ENCODE assay signal across 18 cellular contexts in the genomic region with DNA sequence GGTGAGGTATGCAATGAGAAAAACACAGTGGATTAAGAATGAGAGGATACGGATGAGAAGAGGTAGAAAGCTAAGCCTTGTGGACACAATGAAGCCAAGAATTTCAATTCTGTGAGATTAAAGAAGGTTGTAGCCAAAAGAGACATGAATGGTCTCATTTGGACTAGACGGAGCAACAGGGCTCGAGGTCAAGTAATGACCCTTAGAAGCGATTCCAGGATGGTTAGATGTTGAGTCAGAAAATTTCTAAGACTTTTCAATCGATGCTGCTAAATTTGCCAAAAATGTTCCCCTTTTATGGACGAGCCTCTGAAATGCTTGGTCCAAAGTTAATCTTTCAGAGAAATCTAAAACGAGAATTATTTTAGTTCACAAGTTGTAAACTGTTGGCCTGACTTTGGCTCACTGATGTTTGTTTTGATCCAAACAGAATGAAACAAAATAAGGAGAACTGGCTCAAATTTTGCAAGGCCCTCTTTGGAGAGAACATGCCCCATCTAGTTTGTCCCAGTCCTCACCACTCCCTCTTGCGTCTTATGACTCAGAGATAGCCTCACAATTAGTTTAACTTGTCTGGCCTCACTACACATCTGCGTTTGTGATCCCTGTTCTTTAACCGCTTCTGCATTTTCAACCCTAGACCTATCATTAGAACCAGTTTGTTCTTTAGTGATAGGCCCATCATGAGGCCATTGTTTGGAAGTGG.
DNase-seq lines count a peak whose midpoint lies in the region; ATAC-seq and TF ChIP-seq lines count a peak whose summit lies in the region.
"Had no signal": no experiment of that assay in that cellular context is flagged by ENCODE, and none has a peak within 500 bp of the region (broad histone marks: within the 10 kb centered on the region; RNA-seq: fewer than 3 reads in every experiment).

No MANE protein-coding gene starts in this region.

- no peak overlapping the region for H3K4me3 ChIP-seq in body of pancreas
- no peak overlapping the region for H3K4me3 ChIP-seq in fibroblast of mammary gland (ENCODE audit: control insufficient read depth, low read depth, low read length)
- no peak overlapping the region for H3K4me3 ChIP-seq in mucosa of descending colon
- H3K4me3 ChIP-seq in uterus: no peak overlapping the region

- TF ChIP-seq POLR2A in body of pancreas (IDR thresholded peaks at IDR 0.05) (no peak), uterus (IDR thresholded peaks at IDR 0.05) (no peak)

- intact Hi-C loops in body of pancreas (cut with DNase I): no loop called here
- intact Hi-C loops in mucosa of descending colon (cut with DNase I, micrococcal nuclease): no loop called here
- intact Hi-C loops in uterus (cut with DNase I; ENCODE audit: low total_unique reads): no loop called here

- H3K4me1 ChIP-seq in body of pancreas (no peaks in the 10 kb centered on the region), mucosa of descending colon (ENCODE audit: low read depth) (no peaks in the 10 kb centered on the region), uterus (no peaks in the 10 kb centered on the region)

- H3K27ac ChIP-seq in body of pancreas (no peak overlapping the region), uterus (peak overlapping the region; percentile 55 to 59)
- H3K27ac ChIP-seq: RWPE1 had no signal

- H3K9me3 ChIP-seq in body of pancreas: no peaks in the 10 kb centered on the region
- H3K9me3 ChIP-seq in mucosa of descending colon: no peaks in the 10 kb centered on the region
- H3K9me3 ChIP-seq in uterus: no peaks in the 10 kb centered on the region

- WGBS in body of pancreas, 2 donors: 82 to 87% methylated on average over 10 of the region's 10 CpGs

- ATAC-seq in body of pancreas: peak; percentile 15
- ATAC-seq in mucosa of descending colon: peak; percentile 31
- no peak for ATAC-seq in HG03159 (IDR thresholded peaks at IDR 0.05; ENCODE audit: unreplicated experiment)
- ATAC-seq in HG03378 (IDR thresholded peaks at IDR 0.05; ENCODE audit: unreplicated experiment): no peak
- ATAC-seq: HCT116, PC-3 had no signal

- no peaks in the 10 kb centered on the region for H3K36me3 ChIP-seq in body of pancreas (replicated peaks in 1 of 2; ENCODE audit: insufficient read depth in 1 of 2, low read depth in 2 of 2)
- H3K36me3 ChIP-seq in mucosa of descending colon (ENCODE audit: low read depth): no peaks in the 10 kb centered on the region
- H3K36me3 ChIP-seq in uterus: no peaks in the 10 kb centered on the region

- DNase-seq in body of pancreas: no peak
- peak; percentile 56 for DNase-seq in fibroblast of mammary gland (ENCODE audit: low read depth)
- no peak for DNase-seq in mucosa of descending colon
- DNase-seq in uterus: peak in 1 of 2 donors; percentile 57
- DNase-seq in GF-D8 (lab: John Stamatoyannopoulos, UW): no peak
- DNase-seq: C1 segment of cervical spinal cord; CD8-positive, alpha-beta memory T cell; GOT3; NCI-H1417; NCI-H187 treated with DMSO at 0.1 percent for 48 hours; NCI-H2227 treated with DMSO at 0.1 percent for 48 hours; NCI-H524; PC-3; SIG-M5 had no signal

- no peaks in the 10 kb centered on the region for H3K27me3 ChIP-seq in body of pancreas
- H3K27me3 ChIP-seq in uterus: no peaks in the 10 kb centered on the region

- TF ChIP-seq CTCF in body of pancreas (IDR thresholded peaks at IDR 0.05): no peak
- no peak for TF ChIP-seq CTCF in fibroblast of mammary gland (conservative IDR thresholded peaks at IDR 0.05; ENCODE audit: control insufficient read depth, insufficient read depth, low read depth, low read length)
- TF ChIP-seq CTCF in mucosa of descending colon (IDR thresholded peaks at IDR 0.05): no peak
- no peak for TF ChIP-seq CTCF in uterus (IDR thresholded peaks at IDR 0.05)

Comparison
In these comparisons a context has a peak if more than half of its experiments do, and no peak if none do; other contexts are left out.
1. ATAC-seq: peak in body of pancreas (single experiment) and mucosa of descending colon (single experiment); none in HG03159 (single experiment) and HG03378 (single experiment).
2. H3K27ac ChIP-seq: peak in uterus (2 of 2); none in body of pancreas (0 of 4).